ENCODE assay signal across 24 cellular contexts in the genomic region with DNA sequence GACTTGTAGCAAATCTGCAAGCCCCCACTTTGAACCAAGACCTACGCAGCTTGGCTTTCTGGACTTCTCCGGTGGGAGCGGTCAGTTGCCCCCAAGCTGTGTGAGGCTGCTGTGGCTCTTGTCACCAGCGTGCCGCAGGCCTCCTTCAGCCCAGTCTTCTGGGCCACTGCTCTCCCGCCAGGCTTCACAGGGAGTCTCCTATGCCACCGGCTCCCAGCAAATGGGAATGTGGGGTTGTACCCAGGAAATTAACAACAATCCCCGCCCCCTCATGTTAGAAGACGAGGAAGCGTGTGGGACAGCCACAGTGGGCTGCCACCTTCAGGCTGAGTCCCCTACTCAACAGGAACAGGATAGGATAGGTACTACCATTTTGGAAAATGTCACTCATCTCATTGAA. TPM values are rescaled to one million over a fixed set of nuclear protein-coding genes. Genes with fewer than 3 reads are reported as not detected.
DNase-seq lines count a peak whose midpoint lies in the region; ATAC-seq and TF ChIP-seq lines count a peak whose summit lies in the region.
"Had no signal": no experiment of that assay in that cellular context is flagged by ENCODE, and none has a peak within 500 bp of the region (broad histone marks: within the 10 kb centered on the region; RNA-seq: fewer than 3 reads in every experiment).

No MANE protein-coding gene starts in this region.

- H3K27ac Mint-ChIP-seq in T-helper 17 cell = peak overlapping the region; percentile 98
- H3K27ac Mint-ChIP-seq in mesothelial cell of epicardium = peak overlapping the region; percentile 88

- H3K27ac ChIP-seq in breast epithelium (peak overlapping the region; percentile 60 to 84), mammary epithelial cell (ENCODE audit: insufficient read depth, low read depth, low read length) (no peak overlapping the region), spleen (peak overlapping the region in 5 of 8 donors; percentile 59 to 93 (median 92))
- H3K27ac ChIP-seq: C4-2B, HL-60, Peyer's patch, SJSA1 had no signal

- no peaks in the 10 kb centered on the region for H3K79me2 ChIP-seq in mammary epithelial cell (ENCODE audit: insufficient read depth, low read length)

- H3K4me1 ChIP-seq in breast epithelium = peaks cover 4 to 11% of the 10 kb centered on the region in 2 donors
- peaks cover 20% of the 10 kb centered on the region for H3K4me1 ChIP-seq in mammary epithelial cell (ENCODE audit: insufficient read depth, low read length)
- H3K4me1 ChIP-seq in spleen = peaks cover 20 to 92% (median 66%) of the 10 kb centered on the region in 6 donors
- H3K4me1 ChIP-seq: HAP-1 had no signal

- TF ChIP-seq CTCF in breast epithelium (IDR thresholded peaks at IDR 0.05) (no peak), mammary epithelial cell (conservative IDR thresholded peaks at IDR 0.05 in 1 of 2, IDR thresholded peaks at IDR 0.05 in 1 of 2; ENCODE audit: extremely low read depth in 1 of 2, insufficient read depth in 1 of 2, low read depth in 1 of 2, low read length in 2 of 2) (no peak), mesothelial cell of epicardium (IDR thresholded peaks at IDR 0.05; ENCODE audit: unreplicated experiment) (no peak), spleen (IDR thresholded peaks at IDR 0.05 in 8 of 11, conservative IDR thresholded peaks at IDR 0.05 in 3 of 11) (no peak)

- no peaks in the 10 kb centered on the region for H3K36me3 ChIP-seq in breast epithelium
- H3K36me3 ChIP-seq in mammary epithelial cell (ENCODE audit: insufficient read depth, low read length) = no peaks in the 10 kb centered on the region
- no peaks in the 10 kb centered on the region for H3K36me3 ChIP-seq in spleen
- H3K36me3 ChIP-seq: HAP-1, Peyer's patch, SJSA1 had no signal

- 85% methylated on average over 10 of the region's 10 CpGs for WGBS in mammary epithelial cell (ENCODE audit: low coverage, missing lambda C conversion rate)
- 79 to 87% (median 86%) methylated on average over 9 to 10 of the region's 10 CpGs for WGBS in spleen, 5 donors

- no peak overlapping the region for H3K4me2 ChIP-seq in mammary epithelial cell (ENCODE audit: insufficient read depth, low read depth, low read length)

- H3K9me3 ChIP-seq in breast epithelium (no peaks in the 10 kb centered on the region), mammary epithelial cell (replicated peaks; ENCODE audit: insufficient read depth, low read length) (no peaks in the 10 kb centered on the region), T-helper 17 cell (ENCODE audit: control insufficient read depth, low read length, poor library complexity, severe bottlenecking) (no peaks in the 10 kb centered on the region), spleen (no peaks in the 10 kb centered on the region)
- H3K9me3 ChIP-seq: HAP-1, Peyer's patch, SJSA1 had no signal

- H3K9ac ChIP-seq in mammary epithelial cell (ENCODE audit: insufficient read depth, low read length) = no peak overlapping the region

- ATAC-seq in T-helper 17 cell (no peak), GM21619 (IDR thresholded peaks at IDR 0.05; ENCODE audit: unreplicated experiment) (no peak), GM18868 (IDR thresholded peaks at IDR 0.05; ENCODE audit: unreplicated experiment) (no peak)
- ATAC-seq: HepG2 had no signal

- H3K4me3 Mint-ChIP-seq in T-helper 17 cell (no peak overlapping the region), mesothelial cell of epicardium (peak overlapping the region; percentile 40)

- in situ Hi-C loops in mammary epithelial cell (cut with MboI; ENCODE audit: low sequenced_read_pairs in 2 of 2) = no loop called here

- H3K4me3 ChIP-seq in breast epithelium = no peak overlapping the region
- H3K4me3 ChIP-seq in mammary epithelial cell (replicated peaks in 1 of 3; ENCODE audit: insufficient read depth in 1 of 3, low read depth in 2 of 3, low read length in 3 of 3) = no peak overlapping the region
- H3K4me3 ChIP-seq in spleen = no peak overlapping the region
- H3K4me3 ChIP-seq: HAP-1, Peyer's patch, SJSA1 had no signal

- CTCF ChIA-PET in mammary epithelial cell (lab: Charles Lee; ENCODE audit: low non-redundant PET) = no interaction called here

- H3K27me3 Mint-ChIP-seq in T-helper 17 cell (peaks cover 1% of the 10 kb centered on the region), mesothelial cell of epicardium (ENCODE audit: low read depth) (no peaks in the 10 kb centered on the region)

- H3K36me3 Mint-ChIP-seq in T-helper 17 cell (ENCODE audit: low read depth) (peaks cover 3% of the 10 kb centered on the region), mesothelial cell of epicardium (peaks cover 3% of the 10 kb centered on the region)

- no peak overlapping the region for H2AFZ ChIP-seq in mammary epithelial cell (ENCODE audit: low read depth, low read length)

- dilution Hi-C loops in mammary epithelial cell (cut with HindIII; ENCODE audit: low sequenced_read_pairs) = no loop called here

- H3K4me1 Mint-ChIP-seq in T-helper 17 cell (peaks cover 29% of the 10 kb centered on the region), mesothelial cell of epicardium (peaks cover 68% of the 10 kb centered on the region)

- TF ChIP-seq POLR2A in breast epithelium (IDR thresholded peaks at IDR 0.05) (no peak), spleen (IDR thresholded peaks at IDR 0.05) (no peak)

- intact Hi-C loops in breast epithelium (cut with DNase I; ENCODE audit: low total_unique reads) = no loop called here
- intact Hi-C loops in mammary epithelial cell (cut with micrococcal nuclease) = no loop called here
- intact Hi-C loops in spleen (cut with DNase I; ENCODE audit: low total_unique reads) = no loop called here

- no peaks in the 10 kb centered on the region for H3K9me3 Mint-ChIP-seq in mesothelial cell of epicardium

- peaks cover 0 to 17% of the 10 kb centered on the region in 2 donors for H3K27me3 ChIP-seq in breast epithelium
- peaks cover 13% of the 10 kb centered on the region for H3K27me3 ChIP-seq in mammary epithelial cell (ENCODE audit: insufficient read depth, low read length)
- peaks cover 2 to 32% (median 22%) of the 10 kb centered on the region in 7 donors for H3K27me3 ChIP-seq in spleen (replicated peaks in 1 of 7)

- BruUV-seq in mammary epithelial cell (replicated peaks; lab: Mats Ljungman, UMichigan) = no TSS peak

- no peak for DNase-seq in breast epithelium (ENCODE audit: low spot score in 2 of 2)
- DNase-seq in mammary epithelial cell = no peak
- DNase-seq in T-helper 17 cell = no peak
- no peak for DNase-seq in mesothelial cell of epicardium (ENCODE audit: low spot score in 2 of 2, unreplicated experiment in 2 of 2)
- no peak for DNase-seq in spleen
- DNase-seq in OCI-M1 (lab: John Stamatoyannopoulos, UW) = no peak
- DNase-seq: 8988T, DMS53, EL, GF-D8, KG1, NCI-H1092, NCI-H2029 treated with DMSO at 0.1 percent for 48 hours, NCI-H226, NCI-H524 treated with DMSO at 0.1 percent for 48 hours, NCI-H82 had no signal

- no peaks in the 10 kb centered on the region for H4K20me1 ChIP-seq in mammary epithelial cell (ENCODE audit: insufficient read depth, low read length)

RNA-seq across cellular contexts. Expression of a gene that starts 4.2 kb away (rescaled TPM):
- total RNA-seq in breast epithelium (10 to 100 TPM; 15.5 to 61.5 (median 57.0) TPM), mammary epithelial cell (10 to 100 TPM in 1 of 2 donors, not detected in 1; 19.5 TPM), T-helper 17 cell (10 to 100 TPM in 1 of 2 donors, 1 to 10 TPM in 1; 9.7 to 24.4 TPM), mesothelial cell of epicardium (259 to 274 TPM (median 266 TPM) in 3 replicates), spleen (10 to 100 TPM; 15.4 to 71.9 (median 58.1) TPM)
- polyA plus RNA-seq in mammary epithelial cell (not detected), spleen (10 to 100 TPM in 1 of 3 donors, 1 to 10 TPM in 2; 2.8 to 29.5 (median 8.6) TPM)
- not detected for polyA minus RNA-seq in mammary epithelial cell

RNA-seq across cellular contexts. Expression of a gene that starts 34.4 kb away (rescaled TPM):
- 1 to 10 TPM in 1 of 3 donors, under 1 TPM in 1, not detected in 1; 0.98 to 1.3 TPM for total RNA-seq in breast epithelium
- not detected for total RNA-seq in mammary epithelial cell
- not detected for polyA plus RNA-seq in mammary epithelial cell
- not detected for polyA minus RNA-seq in mammary epithelial cell
- under 1 TPM in 1 of 2 donors, not detected in 1; 0.99 TPM for total RNA-seq in T-helper 17 cell
- 9.4 to 12.2 TPM (median 10.5 TPM) in 3 replicates for total RNA-seq in mesothelial cell of epicardium
- total RNA-seq in spleen = 1 to 10 TPM in 3 of 7 donors, under 1 TPM in 3, not detected in 1; 0.17 to 2.5 (median 0.92) TPM
- under 1 TPM; 0.27 to 0.72 (median 0.32) TPM for polyA plus RNA-seq in spleen
- total RNA-seq: HepG2, Peyer's patch, SJSA1 had no signal
